Comparison of ENCODE assay signal across 1 cellular context in the genomic region with DNA sequence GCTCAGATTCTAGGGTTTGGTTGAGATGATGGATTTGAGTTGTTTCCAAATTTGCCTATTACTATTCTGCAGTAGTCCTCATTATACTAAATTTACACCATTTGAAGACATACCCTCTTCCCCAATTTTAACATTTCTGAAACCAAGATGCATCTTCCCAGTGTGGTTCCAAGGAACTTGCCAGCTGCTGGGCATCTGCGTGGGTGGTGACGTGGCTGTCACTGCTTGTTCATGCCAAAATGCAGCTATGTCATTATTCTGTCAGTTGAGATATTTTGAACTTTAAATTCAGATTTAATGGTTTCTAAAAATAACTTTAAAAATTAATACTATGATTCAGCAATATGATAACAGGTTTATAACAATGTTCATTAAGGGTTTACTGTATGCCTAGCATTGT.
TF ChIP-seq lines count a peak whose summit lies in the region.

No MANE protein-coding gene starts in this region.

TF ChIP-seq in HepG2, 621 proteins besides CTCF, POLR2A, EP300 and RAD21:
- TF ChIP-seq MAFG (CRISPR knock-in tag; IDR thresholded peaks at IDR 0.05) (no peak), ZBTB20 (CRISPR knock-in tag; IDR thresholded peaks at IDR 0.05; ENCODE audit: borderline replicate concordance, low read depth) (no peak), AHDC1 (CRISPR knock-in tag; IDR thresholded peaks at IDR 0.05; ENCODE audit: borderline replicate concordance) (no peak), ARID2 (CRISPR knock-in tag; IDR thresholded peaks at IDR 0.05; ENCODE audit: borderline replicate concordance) (no peak), YEATS4 (CRISPR knock-in tag; IDR thresholded peaks at IDR 0.05; ENCODE audit: borderline replicate concordance) (no peak), CREBL2 (CRISPR knock-in tag; IDR thresholded peaks at IDR 0.05; ENCODE audit: borderline replicate concordance) (no peak)
- TF ChIP-seq, protein P1, sequence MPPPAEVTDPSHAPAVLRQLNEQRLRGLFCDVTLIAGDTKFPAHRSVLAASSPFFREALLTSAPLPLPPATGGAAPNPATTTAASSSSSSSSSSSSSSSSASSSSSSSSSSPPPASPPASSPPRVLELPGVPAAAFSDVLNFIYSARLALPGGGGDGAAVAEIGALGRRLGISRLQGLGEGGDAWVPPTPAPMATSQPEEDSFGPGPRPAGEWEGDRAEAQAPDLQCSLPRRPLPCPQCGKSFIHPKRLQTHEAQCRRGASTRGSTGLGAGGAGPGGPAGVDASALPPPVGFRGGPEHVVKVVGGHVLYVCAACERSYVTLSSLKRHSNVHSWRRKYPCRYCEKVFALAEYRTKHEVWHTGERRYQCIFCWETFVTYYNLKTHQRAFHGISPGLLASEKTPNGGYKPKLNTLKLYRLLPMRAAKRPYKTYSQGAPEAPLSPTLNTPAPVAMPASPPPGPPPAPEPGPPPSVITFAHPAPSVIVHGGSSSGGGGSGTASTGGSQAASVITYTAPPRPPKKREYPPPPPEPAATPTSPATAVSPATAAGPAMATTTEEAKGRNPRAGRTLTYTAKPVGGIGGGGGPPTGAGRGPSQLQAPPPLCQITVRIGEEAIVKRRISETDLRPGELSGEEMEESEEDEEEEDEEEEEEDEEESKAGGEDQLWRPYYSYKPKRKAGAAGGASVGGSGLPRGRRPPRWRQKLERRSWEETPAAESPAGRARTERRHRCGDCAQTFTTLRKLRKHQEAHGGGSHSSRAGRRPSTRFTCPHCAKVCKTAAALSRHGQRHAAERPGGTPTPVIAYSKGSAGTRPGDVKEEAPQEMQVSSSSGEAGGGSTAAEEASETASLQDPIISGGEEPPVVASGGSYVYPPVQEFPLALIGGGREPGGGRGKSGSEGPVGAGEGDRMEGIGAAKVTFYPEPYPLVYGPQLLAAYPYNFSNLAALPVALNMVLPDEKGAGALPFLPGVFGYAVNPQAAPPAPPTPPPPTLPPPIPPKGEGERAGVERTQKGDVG (CRISPR knock-in tag; IDR thresholded peaks at IDR 0.05; ENCODE audit: borderline replicate concordance), result no peak
- TF ChIP-seq, protein P2, sequence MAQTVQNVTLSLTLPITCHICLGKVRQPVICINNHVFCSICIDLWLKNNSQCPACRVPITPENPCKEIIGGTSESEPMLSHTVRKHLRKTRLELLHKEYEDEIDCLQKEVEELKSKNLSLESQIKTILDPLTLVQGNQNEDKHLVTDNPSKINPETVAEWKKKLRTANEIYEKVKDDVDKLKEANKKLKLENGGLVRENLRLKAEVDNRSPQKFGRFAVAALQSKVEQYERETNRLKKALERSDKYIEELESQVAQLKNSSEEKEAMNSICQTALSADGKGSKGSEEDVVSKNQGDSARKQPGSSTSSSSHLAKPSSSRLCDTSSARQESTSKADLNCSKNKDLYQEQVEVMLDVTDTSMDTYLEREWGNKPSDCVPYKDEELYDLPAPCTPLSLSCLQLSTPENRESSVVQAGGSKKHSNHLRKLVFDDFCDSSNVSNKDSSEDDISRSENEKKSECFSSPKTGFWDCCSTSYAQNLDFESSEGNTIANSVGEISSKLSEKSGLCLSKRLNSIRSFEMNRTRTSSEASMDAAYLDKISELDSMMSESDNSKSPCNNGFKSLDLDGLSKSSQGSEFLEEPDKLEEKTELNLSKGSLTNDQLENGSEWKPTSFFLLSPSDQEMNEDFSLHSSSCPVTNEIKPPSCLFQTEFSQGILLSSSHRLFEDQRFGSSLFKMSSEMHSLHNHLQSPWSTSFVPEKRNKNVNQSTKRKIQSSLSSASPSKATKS (CRISPR knock-in tag; IDR thresholded peaks at IDR 0.05), result no peak
